Comparison of ENCODE assay signal across 7 cellular contexts in the genomic region with DNA sequence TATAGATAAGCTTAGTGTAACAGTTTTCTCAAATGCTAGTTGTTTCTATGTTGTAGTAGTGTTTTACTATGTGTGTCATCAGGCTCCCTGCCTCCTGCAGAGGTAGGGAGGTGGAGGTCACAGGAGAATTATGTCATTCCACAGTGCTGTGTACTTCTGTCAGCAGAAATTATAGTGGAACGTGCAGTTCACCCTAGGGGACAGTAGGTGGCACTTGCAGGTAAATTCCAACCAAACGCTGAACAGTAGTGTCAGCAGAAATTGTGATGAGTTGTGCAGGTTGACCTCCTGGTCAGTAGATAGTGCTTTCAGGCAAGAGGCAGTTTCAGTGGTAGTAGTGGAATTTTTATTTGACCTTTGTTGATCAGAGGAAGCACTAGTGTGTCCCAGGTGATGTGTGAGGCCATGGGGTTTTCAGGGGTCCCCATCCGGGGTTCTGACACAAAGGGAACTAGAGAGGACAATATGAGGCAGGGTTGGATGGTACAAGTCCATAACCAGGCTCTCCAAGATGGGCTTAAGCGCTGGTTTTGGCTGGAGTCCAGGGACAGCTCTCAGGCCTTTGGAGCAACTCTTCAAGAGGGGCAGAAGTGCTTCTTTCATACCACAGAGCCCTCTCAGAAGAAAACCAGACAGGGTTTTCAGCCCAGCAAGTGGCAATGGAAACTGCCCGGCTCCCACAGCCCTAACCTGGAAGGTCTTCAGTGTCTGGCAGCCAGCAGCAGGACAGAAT.
DNase-seq lines count a peak whose midpoint lies in the region; ATAC-seq, FAIRE-seq and TF ChIP-seq lines count a peak whose summit lies in the region.

No MANE protein-coding gene starts in this region.

- H3K4me3 ChIP-seq in K562 = no peak overlapping the region

- peaks cover 5% of the 10 kb centered on the region for H3K9me3 Mint-ChIP-seq in type B pancreatic cell

- H3K9ac ChIP-seq in K562 (ENCODE audit: insufficient read depth in 1 of 2, low read depth in 2 of 2, low read length in 2 of 2) = no peak overlapping the region

- peak; percentile 98 for ATAC-seq in GM21526 (IDR thresholded peaks at IDR 0.05; ENCODE audit: low FRiP score, unreplicated experiment)
- ATAC-seq in HG03558 (IDR thresholded peaks at IDR 0.05; ENCODE audit: extremely low read depth, unreplicated experiment) = peak; percentile 95
- no peak; the same call in 2 of the 3 replicates for ATAC-seq in K562
- peak; percentile 66 for ATAC-seq in left colon

- DNase-seq in NCI-H82 treated with DMSO at 0.1 percent for 48 hours (lab: John Stamatoyannopoulos, UW; ENCODE audit: unreplicated experiment) (peak; percentile 5), K562 (ENCODE audit: extremely low read depth in 1 of 4, low spot score in 3 of 4) (peak; percentile 4 to 24 (median 7)), left colon (peak in 1 of 2 donors; percentile 11), type B pancreatic cell (ENCODE audit: extremely low spot score, unreplicated experiment) (no peak)

- H3K79me2 ChIP-seq in K562 (ENCODE audit: control insufficient read depth, insufficient read depth, low read length) = no peaks in the 10 kb centered on the region

- H3K27me3 ChIP-seq in K562 (ENCODE audit: control insufficient read depth in 2 of 2, insufficient read depth in 2 of 2, low read length in 2 of 2) = no peaks in the 10 kb centered on the region

- TF ChIP-seq POLR2A in K562 (conservative IDR thresholded peaks at IDR 0.05) = no peak

- no peaks in the 10 kb centered on the region for H3K9me1 ChIP-seq in K562 (ENCODE audit: control insufficient read depth, insufficient read depth, low read length)

- TF ChIP-seq CTCF in GM12872 (IDR thresholded peaks at IDR 0.05; ENCODE audit: insufficient read depth, low read depth, low read length) = peak; percentile 81
- TF ChIP-seq CTCF in K562 (IDR thresholded peaks at IDR 0.05 in 2 of 3, conservative IDR thresholded peaks at IDR 0.05 in 1 of 3; ENCODE audit: insufficient read depth in 2 of 3, low read depth in 1 of 3, low read length in 3 of 3) = peak; percentile 23 to 42 (median 41); a peak in 4 of 6 replicates
- peak; percentile 79 for TF ChIP-seq CTCF in type B pancreatic cell (conservative IDR thresholded peaks at IDR 0.05)

- no peak overlapping the region for H3K27ac ChIP-seq in K562 (ENCODE audit: extremely low read depth, low read depth, low read length)

- TF ChIP-seq RAD21 in K562 (CRISPR knock-in tag; conservative IDR thresholded peaks at IDR 0.05 in 1 of 2, IDR thresholded peaks at IDR 0.05 in 1 of 2) = peak in 1 of 2 experiments; percentile 24; a peak in 1 of 4 replicates

- H3K9me3 ChIP-seq in K562 (replicated peaks; ENCODE audit: control insufficient read depth, insufficient read depth, low read depth, low read length) = no peaks in the 10 kb centered on the region

- CTCF ChIA-PET in K562 (lab: Yijun Ruan, JAX; ENCODE audit: low intra/inter-chr PET ratio) = no interaction called here

- H3K4me1 Mint-ChIP-seq in type B pancreatic cell (ENCODE audit: unreplicated experiment) = no peaks in the 10 kb centered on the region

- no peak overlapping the region for H2AFZ ChIP-seq in K562 (ENCODE audit: low read depth, low read length)

- no peak overlapping the region for H3K4me3 Mint-ChIP-seq in type B pancreatic cell

- no peak overlapping the region for H3K4me2 ChIP-seq in K562 (ENCODE audit: insufficient read depth, low read length)

- H3K4me1 ChIP-seq in K562 (replicated peaks in 1 of 2; ENCODE audit: control insufficient read depth in 2 of 2, insufficient read depth in 2 of 2, low read length in 2 of 2) = no peaks in the 10 kb centered on the region

- H3K27me3 Mint-ChIP-seq in type B pancreatic cell = no peaks in the 10 kb centered on the region

- intact Hi-C loops in K562 (cut with micrococcal nuclease) (no loop called here), left colon (cut with DNase I, micrococcal nuclease) (no loop called here)

- no TSS peak for BruUV-seq in K562 (replicated peaks; lab: Mats Ljungman, UMichigan)

- no peaks in the 10 kb centered on the region for H4K20me1 ChIP-seq in K562 (replicated peaks; ENCODE audit: control insufficient read depth, insufficient read depth, low read length)

- no peak for TF ChIP-seq EP300 in K562 (IDR thresholded peaks at IDR 0.05; ENCODE audit: low read length)

- 3% methylated on average over 5 of the region's 5 CpGs for WGBS in K562 (ENCODE audit: insufficient coverage, low coverage, missing lambda C conversion rate)

- POLR2A ChIA-PET in K562 (lab: Yijun Ruan, JAX) = no interaction called here

- no peaks in the 10 kb centered on the region for H3K36me3 Mint-ChIP-seq in type B pancreatic cell

- no peaks in the 10 kb centered on the region for H3K36me3 ChIP-seq in K562 (ENCODE audit: control insufficient read depth, insufficient read depth, low read length)

- no peak overlapping the region for H3K27ac Mint-ChIP-seq in type B pancreatic cell

- in situ Hi-C loops in K562 (cut with MboI) = no loop called here

- peak; percentile 46 for FAIRE-seq in K562 (lab: Jason Lieb, UNC)

TF ChIP-seq in K562, 482 proteins besides CTCF, POLR2A, EP300 and RAD21:
- TF ChIP-seq MAFG (tag; conservative IDR thresholded peaks at IDR 0.05) (peak; percentile 81), RHOXF2B (CRISPR knock-in tag; conservative IDR thresholded peaks at IDR 0.05) (no peak), ZNF316 (IDR thresholded peaks at IDR 0.05) (peak; percentile 67), MAFF (IDR thresholded peaks at IDR 0.05; ENCODE audit: low read length) (peak; percentile 36; the same call in 1 of the 2 replicates), SNRNP70 (optimal IDR thresholded peaks at IDR 0.05; ENCODE audit: low read depth, low read length) (no peak), C11orf30 (IDR thresholded peaks at IDR 0.05; ENCODE audit: low read depth) (peak; percentile 46; the same call in 1 of the 2 replicates), ZNF23 (CRISPR knock-in tag; IDR thresholded peaks at IDR 0.05) (no peak)
- TF ChIP-seq, protein P1, sequence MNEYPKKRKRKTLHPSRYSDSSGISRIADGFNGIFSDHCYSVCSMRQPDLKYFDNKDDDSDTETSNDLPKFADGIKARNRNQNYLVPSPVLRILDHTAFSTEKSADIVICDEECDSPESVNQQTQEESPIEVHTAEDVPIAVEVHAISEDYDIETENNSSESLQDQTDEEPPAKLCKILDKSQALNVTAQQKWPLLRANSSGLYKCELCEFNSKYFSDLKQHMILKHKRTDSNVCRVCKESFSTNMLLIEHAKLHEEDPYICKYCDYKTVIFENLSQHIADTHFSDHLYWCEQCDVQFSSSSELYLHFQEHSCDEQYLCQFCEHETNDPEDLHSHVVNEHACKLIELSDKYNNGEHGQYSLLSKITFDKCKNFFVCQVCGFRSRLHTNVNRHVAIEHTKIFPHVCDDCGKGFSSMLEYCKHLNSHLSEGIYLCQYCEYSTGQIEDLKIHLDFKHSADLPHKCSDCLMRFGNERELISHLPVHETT (CRISPR knock-in tag; conservative IDR thresholded peaks at IDR 0.05 in 1 of 2, IDR thresholded peaks at IDR 0.05 in 1 of 2) = no peak
- TF ChIP-seq, protein P2, sequence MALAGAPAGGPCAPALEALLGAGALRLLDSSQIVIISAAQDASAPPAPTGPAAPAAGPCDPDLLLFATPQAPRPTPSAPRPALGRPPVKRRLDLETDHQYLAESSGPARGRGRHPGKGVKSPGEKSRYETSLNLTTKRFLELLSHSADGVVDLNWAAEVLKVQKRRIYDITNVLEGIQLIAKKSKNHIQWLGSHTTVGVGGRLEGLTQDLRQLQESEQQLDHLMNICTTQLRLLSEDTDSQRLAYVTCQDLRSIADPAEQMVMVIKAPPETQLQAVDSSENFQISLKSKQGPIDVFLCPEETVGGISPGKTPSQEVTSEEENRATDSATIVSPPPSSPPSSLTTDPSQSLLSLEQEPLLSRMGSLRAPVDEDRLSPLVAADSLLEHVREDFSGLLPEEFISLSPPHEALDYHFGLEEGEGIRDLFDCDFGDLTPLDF (CRISPR knock-in tag; IDR thresholded peaks at IDR 0.05) = no peak
- TF ChIP-seq, protein P3, sequence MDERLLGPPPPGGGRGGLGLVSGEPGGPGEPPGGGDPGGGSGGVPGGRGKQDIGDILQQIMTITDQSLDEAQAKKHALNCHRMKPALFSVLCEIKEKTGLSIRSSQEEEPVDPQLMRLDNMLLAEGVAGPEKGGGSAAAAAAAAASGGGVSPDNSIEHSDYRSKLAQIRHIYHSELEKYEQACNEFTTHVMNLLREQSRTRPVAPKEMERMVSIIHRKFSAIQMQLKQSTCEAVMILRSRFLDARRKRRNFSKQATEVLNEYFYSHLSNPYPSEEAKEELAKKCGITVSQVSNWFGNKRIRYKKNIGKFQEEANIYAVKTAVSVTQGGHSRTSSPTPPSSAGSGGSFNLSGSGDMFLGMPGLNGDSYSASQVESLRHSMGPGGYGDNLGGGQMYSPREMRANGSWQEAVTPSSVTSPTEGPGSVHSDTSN (CRISPR knock-in tag; IDR thresholded peaks at IDR 0.05; ENCODE audit: low read depth) = no peak
- TF ChIP-seq, protein P3 (tag; conservative IDR thresholded peaks at IDR 0.05; ENCODE audit: low read depth) = no peak
